ENCODE assay signal across 11 cellular contexts in the genomic region with DNA sequence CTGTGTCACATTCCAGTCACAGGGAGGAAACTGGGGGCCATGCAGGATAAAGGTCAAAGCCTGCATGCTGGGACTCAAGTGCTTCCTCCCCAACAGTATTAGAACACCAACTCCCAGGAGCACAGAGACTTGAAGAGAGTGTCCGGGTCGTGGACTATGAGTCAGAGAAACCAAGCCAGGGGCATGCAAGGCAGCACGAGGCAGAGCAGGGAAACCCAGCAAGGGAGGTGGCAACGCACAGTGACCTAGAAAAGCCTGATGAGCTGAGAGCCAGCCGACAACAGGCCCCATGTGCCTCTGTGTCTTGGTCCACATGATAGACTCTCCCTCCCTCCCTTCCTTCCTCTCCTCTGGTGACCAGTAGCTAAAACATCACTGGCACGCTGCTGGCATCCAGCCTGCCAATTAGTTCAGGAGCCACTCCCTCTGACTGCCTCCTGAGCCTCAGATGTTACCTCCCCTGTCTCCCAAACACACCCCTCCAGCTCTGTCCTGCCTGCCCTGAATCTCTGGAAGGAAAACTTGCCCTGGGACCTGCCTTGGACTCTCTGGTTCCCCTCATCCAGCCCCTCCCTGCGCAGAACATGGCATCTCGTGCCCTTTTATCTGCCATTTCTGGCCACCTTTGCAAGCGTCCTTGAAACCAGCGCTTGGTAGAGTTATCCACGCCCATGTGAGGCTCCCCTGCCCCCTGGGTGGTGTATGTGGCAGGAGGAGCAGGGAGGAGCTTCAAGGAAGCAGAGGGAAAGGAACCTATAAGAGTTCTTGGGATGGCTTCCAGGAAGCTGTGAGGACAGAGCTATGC. TPM values are rescaled to one million over a fixed set of nuclear protein-coding genes. Genes with fewer than 3 reads are reported as not detected.
DNase-seq lines count a peak whose midpoint lies in the region; ATAC-seq and TF ChIP-seq lines count a peak whose summit lies in the region.
"Had no signal": no experiment of that assay in that cellular context is flagged by ENCODE, and none has a peak within 500 bp of the region (broad histone marks: within the 10 kb centered on the region; RNA-seq: fewer than 3 reads in every experiment).

No MANE protein-coding gene starts in this region.

- peak; percentile 63 for ATAC-seq in Panc1
- no peak for ATAC-seq in HG03045 (IDR thresholded peaks at IDR 0.05; ENCODE audit: unreplicated experiment)

- peaks cover 75% of the 10 kb centered on the region for H3K27me3 Mint-ChIP-seq in nephron progenitor cell (ENCODE audit: low read depth, poor library complexity)

- peaks cover 13% of the 10 kb centered on the region for H3K9me3 Mint-ChIP-seq in nephron progenitor cell
- H3K9me3 Mint-ChIP-seq: neural crest cell had no signal

- no peak overlapping the region for H3K27ac ChIP-seq in Panc1 (ENCODE audit: low read length)
- no peak overlapping the region for H3K27ac ChIP-seq in fibroblast of lung (ENCODE audit: insufficient read depth, low read length)

- no peaks in the 10 kb centered on the region for H3K79me2 ChIP-seq in fibroblast of lung (ENCODE audit: control insufficient read depth, insufficient read depth, low read length)

- H3K4me1 ChIP-seq in Panc1 (ENCODE audit: control insufficient read depth, insufficient read depth, low read length): no peaks in the 10 kb centered on the region
- H3K4me1 ChIP-seq in fibroblast of lung (ENCODE audit: control insufficient read depth, extremely low read depth, insufficient read depth, low read length): peaks cover 5% of the 10 kb centered on the region

- H3K36me3 Mint-ChIP-seq in nephron progenitor cell (ENCODE audit: low read depth): no peaks in the 10 kb centered on the region

- DNase-seq in GM04503 (ENCODE audit: low read depth): peak; percentile 91
- no peak for DNase-seq in Panc1 (ENCODE audit: low read depth, low spot score)
- DNase-seq in fibroblast of lung (ENCODE audit: low read depth in 2 of 2): peak; percentile 29 to 70
- peak; percentile 72 for DNase-seq in renal cortical epithelial cell (ENCODE audit: low read depth)
- DNase-seq in nephron progenitor cell: no peak
- DNase-seq in NCI-H1092 (lab: John Stamatoyannopoulos, UW): no peak
- DNase-seq in HuH-7 (ENCODE audit: low spot score): no peak
- DNase-seq: activated CD8-positive, alpha-beta memory T cell treated with anti-CD3 and anti-CD28 coated beads, Interleukin-2, amount 50 U/mL, for 4 hours; effector CD4-positive, alpha-beta T cell had no signal

- in situ Hi-C loops in Panc1 (cut with HindIII; ENCODE audit: low pct_unique_long_range_greater_than_20kb, low sequenced_read_pairs): no loop called here

- peak overlapping the region; percentile 13 for H3K4me2 ChIP-seq in fibroblast of lung (ENCODE audit: extremely low read depth, insufficient read depth, low read length)

- no peak overlapping the region for H3K4me3 Mint-ChIP-seq in nephron progenitor cell
- H3K4me3 Mint-ChIP-seq: neural crest cell had no signal

- no peak overlapping the region for H3K27ac Mint-ChIP-seq in nephron progenitor cell

- H3K4me1 Mint-ChIP-seq in nephron progenitor cell: peaks cover 12% of the 10 kb centered on the region

- no peaks in the 10 kb centered on the region for H3K9me3 ChIP-seq in Panc1 (ENCODE audit: control insufficient read depth, insufficient read depth, low read depth, low read length)
- no peaks in the 10 kb centered on the region for H3K9me3 ChIP-seq in fibroblast of lung (ENCODE audit: control insufficient read depth, insufficient read depth, low read depth, low read length)

- intact Hi-C loops in Panc1 (cut with micrococcal nuclease; ENCODE audit: unreplicated experiment): no loop called here

- H3K36me3 ChIP-seq in Panc1 (ENCODE audit: control insufficient read depth, insufficient read depth, low read length): no peaks in the 10 kb centered on the region
- no peaks in the 10 kb centered on the region for H3K36me3 ChIP-seq in fibroblast of lung (ENCODE audit: control insufficient read depth, insufficient read depth, low read length)

- H4K20me1 ChIP-seq in fibroblast of lung (ENCODE audit: control insufficient read depth, extremely low read depth, insufficient read depth, low read length): no peaks in the 10 kb centered on the region

- CTCF ChIA-PET in Panc1 (lab: Charles Lee): no interaction called here

- H3K4me3 ChIP-seq in Panc1 (ENCODE audit: low read depth in 2 of 2, low read length in 2 of 2): no peak overlapping the region
- H3K4me3 ChIP-seq in fibroblast of lung (replicated peaks in 1 of 4; ENCODE audit: control extremely low read depth in 1 of 4, insufficient read depth in 1 of 4, low read depth in 3 of 4, low read length in 4 of 4): no peak overlapping the region

- H3K9ac ChIP-seq in fibroblast of lung (ENCODE audit: insufficient read depth, low read length): no peak overlapping the region

- H2AFZ ChIP-seq in fibroblast of lung (ENCODE audit: low read length): peak overlapping the region; percentile 26

- BruUV-seq in Panc1 (replicated peaks; lab: Mats Ljungman, UMichigan): no TSS peak

- POLR2A ChIA-PET in Panc1 (lab: Charles Lee): no interaction called here

- H3K27me3 ChIP-seq in Panc1 (ENCODE audit: control insufficient read depth, insufficient read depth, low read length): 0 out of 2 replicates have a peak, but pooled peaks cover 2% of the 10 kb centered on the region
- H3K27me3 ChIP-seq in fibroblast of lung (ENCODE audit: control insufficient read depth, insufficient read depth, low read length): peaks cover 16% of the 10 kb centered on the region

- TF ChIP-seq CTCF in Panc1 (IDR thresholded peaks at IDR 0.05): no peak
- TF ChIP-seq CTCF in fibroblast of lung (conservative IDR thresholded peaks at IDR 0.05 in 1 of 2, IDR thresholded peaks at IDR 0.05 in 1 of 2; ENCODE audit: low read depth in 1 of 2, low read length in 2 of 2): no peak
- TF ChIP-seq CTCF in nephron progenitor cell (IDR thresholded peaks at IDR 0.05): no peak

RNA-seq across cellular contexts. Expression of a gene that starts 16.2 kb away (rescaled TPM):
- total RNA-seq in Panc1 (2021; ENCODE audit: unreplicated experiment) (not detected), fibroblast of lung (not detected in 2 replicates), renal cortical epithelial cell (0.05 TPM in 1 of 2 replicates, not detected in the other)
- 0.70 TPM for polyA plus RNA-seq in Panc1 (2012; ENCODE audit: insufficient read length)
- not detected in 2 replicates for polyA plus RNA-seq in fibroblast of lung
- polyA plus RNA-seq in fibroblast of lung (2012): 0.23 and 0.57 TPM in 2 replicates
- not detected in 2 replicates for polyA minus RNA-seq in fibroblast of lung (ENCODE audit: low replicate concordance)
- total RNA-seq: neural crest cell had no signal

RNA-seq across cellular contexts. Expression of a gene that starts 21.1 kb away (rescaled TPM):
- total RNA-seq in Panc1 (2021; ENCODE audit: unreplicated experiment): not detected
- not detected for polyA plus RNA-seq in Panc1 (2012; ENCODE audit: insufficient read length)
- total RNA-seq in fibroblast of lung: not detected in 2 replicates
- not detected in 2 replicates for polyA plus RNA-seq in fibroblast of lung
- not detected in 2 replicates for polyA plus RNA-seq in fibroblast of lung (2012)
- not detected in 2 replicates for polyA minus RNA-seq in fibroblast of lung (ENCODE audit: low replicate concordance)
- total RNA-seq in renal cortical epithelial cell: not detected in 2 replicates
- total RNA-seq: neural crest cell had no signal

RNA-seq across cellular contexts. Expression of a gene that starts 24.8 kb away (rescaled TPM):
- total RNA-seq in Panc1 (2021; ENCODE audit: unreplicated experiment): 59.2 TPM
- polyA plus RNA-seq in Panc1 (2012; ENCODE audit: insufficient read length): 53.0 TPM
- 13.9 and 16.8 TPM in 2 replicates for total RNA-seq in fibroblast of lung
- 52.4 and 53.6 TPM in 2 replicates for polyA plus RNA-seq in fibroblast of lung
- 44.8 and 45.8 TPM in 2 replicates for polyA plus RNA-seq in fibroblast of lung (2012)
- 48.6 and 56.9 TPM in 2 replicates for polyA minus RNA-seq in fibroblast of lung (ENCODE audit: low replicate concordance)
- 14.1 and 22.0 TPM in 2 replicates for total RNA-seq in renal cortical epithelial cell

RNA-seq across cellular contexts. Expression of a gene that starts 30.7 kb away (rescaled TPM):
- 24.9 TPM for total RNA-seq in Panc1 (2021; ENCODE audit: unreplicated experiment)
- polyA plus RNA-seq in Panc1 (2012; ENCODE audit: insufficient read length): 29.1 TPM
- total RNA-seq in fibroblast of lung: 42.1 and 46.1 TPM in 2 replicates
- polyA plus RNA-seq in fibroblast of lung: 21.1 and 25.0 TPM in 2 replicates
- 29.2 and 32.4 TPM in 2 replicates for polyA plus RNA-seq in fibroblast of lung (2012)
- polyA minus RNA-seq in fibroblast of lung (ENCODE audit: low replicate concordance): 28.0 and 28.3 TPM in 2 replicates
- total RNA-seq in renal cortical epithelial cell: 12.3 and 32.3 TPM in 2 replicates

RNA-seq across cellular contexts. Expression of a gene that starts 44.2 kb away (rescaled TPM):
- not detected for total RNA-seq in Panc1 (2021; ENCODE audit: unreplicated experiment)
- not detected for polyA plus RNA-seq in Panc1 (2012; ENCODE audit: insufficient read length)
- not detected in 2 replicates for total RNA-seq in fibroblast of lung
- polyA plus RNA-seq in fibroblast of lung: not detected in 2 replicates
- polyA plus RNA-seq in fibroblast of lung (2012): not detected in 2 replicates
- polyA minus RNA-seq in fibroblast of lung (ENCODE audit: low replicate concordance): not detected in 2 replicates
- not detected in 2 replicates for total RNA-seq in renal cortical epithelial cell
- total RNA-seq: neural crest cell had no signal

Comparison
In these comparisons a context has a peak if more than half of its experiments do, and no peak if none do; other contexts are left out.
1. DNase-seq: peak in GM04503 (single experiment), fibroblast of lung (2 of 2) and renal cortical epithelial cell (single experiment); none in Panc1 (single experiment), nephron progenitor cell (single experiment), NCI-H1092 (single experiment) and HuH-7 (single experiment).